In the genomic region with DNA sequence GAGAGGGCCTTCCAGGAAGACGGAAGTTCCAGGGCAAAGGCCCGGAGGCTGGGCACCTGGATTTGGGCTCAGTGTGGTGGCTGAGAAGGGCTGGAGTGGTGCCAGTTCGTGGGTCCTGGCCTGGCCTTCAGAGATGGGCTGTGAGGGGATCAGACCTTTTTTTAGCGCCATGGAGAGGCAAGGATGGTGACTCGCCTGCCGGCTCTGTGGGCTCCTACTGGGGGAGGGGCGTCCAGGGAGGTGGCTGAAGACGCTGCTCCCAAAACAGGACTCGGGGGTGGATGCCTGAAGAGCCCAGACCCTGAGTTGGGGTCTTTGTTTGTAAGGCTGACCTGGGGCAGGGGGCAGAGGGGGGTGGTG, we compare ENCODE assay signal across 28 cellular contexts.
DNase-seq lines count a peak whose midpoint lies in the region; ATAC-seq and TF ChIP-seq lines count a peak whose summit lies in the region.
"Had no signal": no experiment of that assay in that cellular context is flagged by ENCODE, and none has a peak within 500 bp of the region (broad histone marks: within the 10 kb centered on the region; RNA-seq: fewer than 3 reads in every experiment).

No MANE protein-coding gene starts in this region.

- H4K91ac ChIP-seq in mesenchymal stem cell (ENCODE audit: low read length) = no peak overlapping the region

- no peak overlapping the region for H2BK12ac ChIP-seq in mesenchymal stem cell (ENCODE audit: low read length in 2 of 2)

- H3K9ac ChIP-seq in SK-N-SH = no peak overlapping the region
- H3K9ac ChIP-seq in NT2/D1 (ENCODE audit: insufficient read length, low read depth) = peak overlapping the region; percentile 21
- no peak overlapping the region for H3K9ac ChIP-seq in mesenchymal stem cell (ENCODE audit: low read length)

- no peak overlapping the region for H3K14ac ChIP-seq in mesenchymal stem cell (ENCODE audit: low read length in 2 of 2)

- CTCF ChIA-PET in SK-N-SH (lab: Yijun Ruan, JAX) = interaction anchor here (1.3 to 1.6 kb wide), 2 partner anchors 24 to 42 kb away, joined by 3 read pairs; no protein-coding TSS in a partner anchor

- DNase-seq in SK-N-SH (peak; percentile 50), NT2/D1 (ENCODE audit: low read depth, low spot score) (no peak), mesenchymal stem cell (no peak), SKM-1 (lab: John Stamatoyannopoulos, UW; ENCODE audit: unreplicated experiment) (no peak), NCI-H2196 treated with DMSO at 0.1 percent for 48 hours (lab: John Stamatoyannopoulos, UW; ENCODE audit: unreplicated experiment) (no peak), cerebellar nuclear complex (lab: John Stamatoyannopoulos, UW) (no peak)
- DNase-seq: activated CD4-positive, alpha-beta memory T cell treated with anti-CD3 and anti-CD28 coated beads for 36 hours; activated CD4-positive, CD25-positive, alpha-beta regulatory T cell treated with anti-CD3 and anti-CD28 coated beads, Interleukin-2, amount 50 U/mL, for 72 hours; activated CD8-positive, alpha-beta memory T cell treated with anti-CD3 and anti-CD28 coated beads, Interleukin-2, amount 50 U/mL, for 48 hours; activated naive CD4-positive, alpha-beta T cell treated with anti-CD3 and anti-CD28 coated beads, Interleukin-2, amount 50 U/mL, for 16 hours; amygdala; CD8-positive, alpha-beta memory T cell; effector memory CD4-positive, alpha-beta T cell; foreskin fibroblast; heart right ventricle; NCI-H1092 treated with DMSO at 0.1 percent for 48 hours; NCI-H187 treated with DMSO at 0.1 percent for 48 hours; NCI-H2227 treated with DMSO at 0.1 percent for 48 hours; NCI-H69; nucleus accumbens; stimulated activated naive CD8-positive, alpha-beta T cell treated with anti-CD3 and anti-CD28 coated beads, Interleukin-15, Interleukin-2, amounts not matched to agents 100 U/mL and 50 U/mL, for 24 hours; testis had no signal

- no peaks in the 10 kb centered on the region for H4K20me1 ChIP-seq in SK-N-SH (ENCODE audit: insufficient read depth)

- H3F3A ChIP-seq in SK-N-SH (replicated peaks; ENCODE audit: insufficient read depth) = no peaks in the 10 kb centered on the region

- no peaks in the 10 kb centered on the region for H3K79me2 ChIP-seq in SK-N-SH (ENCODE audit: insufficient read depth)

- no peak for TF ChIP-seq CTCF in SK-N-SH (IDR thresholded peaks at IDR 0.05)

- H3K23ac ChIP-seq in mesenchymal stem cell (ENCODE audit: low read length in 2 of 2) = no peak overlapping the region

- H3K79me1 ChIP-seq in mesenchymal stem cell (replicated peaks; ENCODE audit: low read length, poor library complexity, severe bottlenecking) = no peaks in the 10 kb centered on the region

- H3K18ac ChIP-seq in mesenchymal stem cell (ENCODE audit: low read depth in 1 of 2, low read length in 2 of 2) = no peak overlapping the region

- no peak overlapping the region for H2BK5ac ChIP-seq in mesenchymal stem cell (ENCODE audit: low read depth, low read length, poor library complexity, severe bottlenecking)

- no peak overlapping the region for H2AK5ac ChIP-seq in mesenchymal stem cell (ENCODE audit: low read length, severe bottlenecking)

- H3K4me2 ChIP-seq in SK-N-SH = no peak overlapping the region
- H3K4me2 ChIP-seq in mesenchymal stem cell (ENCODE audit: low read length, poor library complexity, severe bottlenecking) = no peak overlapping the region

- H3K27ac ChIP-seq in SK-N-SH (ENCODE audit: low read depth in 2 of 2, low read length in 1 of 2) (no peak overlapping the region; a peak in 1 of 4 replicates), mesenchymal stem cell (ENCODE audit: low read length, poor library complexity, severe bottlenecking) (no peak overlapping the region)
- H3K27ac ChIP-seq: heart right ventricle, psoas muscle, SJCRH30, testis had no signal

- POLR2A ChIA-PET in SK-N-SH (lab: Yijun Ruan, JAX) = interaction anchor here (1.2 kb wide), 1 partner anchor 44 kb away, joined by 4 read pairs; no protein-coding TSS in a partner anchor

- H3K9me2 ChIP-seq in SK-N-SH = no peaks in the 10 kb centered on the region

- H3K4me3 ChIP-seq in SK-N-SH (ENCODE audit: low read depth in 2 of 2, low read length in 1 of 2) (no peak overlapping the region), NT2/D1 (ENCODE audit: insufficient read length, low read depth) (no peak overlapping the region), mesenchymal stem cell (ENCODE audit: insufficient read depth in 1 of 2, low read depth in 1 of 2, low read length in 2 of 2) (no peak overlapping the region)
- H3K4me3 ChIP-seq: heart right ventricle, psoas muscle, SJCRH30, testis had no signal

- ATAC-seq in SK-N-SH treated with all-trans-retinoic acid at 6 μM for 48 hours = no peak
- ATAC-seq in GM18867 (IDR thresholded peaks at IDR 0.05; ENCODE audit: unreplicated experiment) = no peak
- ATAC-seq: activated T-helper 17 cell treated with anti-CD3 and anti-CD28 coated beads, Interleukin-2, amount 50 U/mL, for 72 hours; left colon; psoas muscle; stimulated activated naive CD8-positive, alpha-beta T cell treated with anti-CD3 and anti-CD28 coated beads, Interleukin-15, Interleukin-2, amounts not matched to agents 100 U/mL and 50 U/mL, for 24 hours had no signal

- H3K36me3 ChIP-seq in SK-N-SH (replicated peaks in 1 of 2; ENCODE audit: control insufficient read depth in 1 of 2, insufficient read depth in 2 of 2, low read length in 1 of 2) (no peaks in the 10 kb centered on the region), NT2/D1 (ENCODE audit: insufficient read depth, insufficient read length, low read length) (no peaks in the 10 kb centered on the region), mesenchymal stem cell (ENCODE audit: control insufficient read depth in 1 of 2, insufficient read depth in 2 of 2, low read depth in 1 of 2, low read length in 2 of 2) (no peaks in the 10 kb centered on the region)
- H3K36me3 ChIP-seq: heart right ventricle, SJCRH30 had no signal

- H2AFZ ChIP-seq in SK-N-SH (ENCODE audit: low read depth) (no peak overlapping the region), mesenchymal stem cell (ENCODE audit: low read depth, low read length) (no peak overlapping the region)

- H3K27me3 ChIP-seq in SK-N-SH (ENCODE audit: insufficient read depth) (no peaks in the 10 kb centered on the region), NT2/D1 (ENCODE audit: insufficient read depth, insufficient read length) (no peaks in the 10 kb centered on the region), mesenchymal stem cell (ENCODE audit: control insufficient read depth in 1 of 2, insufficient read depth in 1 of 2, low read length in 2 of 2) (peaks cover 0 to 38% of the 10 kb centered on the region in 2 experiments)
- H3K27me3 ChIP-seq: heart right ventricle, testis had no signal

- peak overlapping the region; percentile 7 for H2BK15ac ChIP-seq in mesenchymal stem cell (ENCODE audit: low read depth, poor library complexity, severe bottlenecking)

- no peak for TF ChIP-seq RAD21 in SK-N-SH (IDR thresholded peaks at IDR 0.05; ENCODE audit: low read length)

- no peak overlapping the region for H2BK120ac ChIP-seq in mesenchymal stem cell (ENCODE audit: low read depth, low read length)

- H3K4me1 ChIP-seq in SK-N-SH (ENCODE audit: control insufficient read depth in 1 of 2, insufficient read depth in 2 of 2, low read depth in 1 of 2, low read length in 1 of 2) (peaks cover 0 to 32% of the 10 kb centered on the region in 2 experiments; a peak in 1 of 4 replicates), NT2/D1 (ENCODE audit: insufficient read depth, insufficient read length) (peaks cover 12% of the 10 kb centered on the region), mesenchymal stem cell (ENCODE audit: control insufficient read depth, insufficient read depth, low read depth, low read length) (peaks cover 4% of the 10 kb centered on the region)
- H3K4me1 ChIP-seq: psoas muscle, testis had no signal

- H3K9me3 ChIP-seq in SK-N-SH (no peaks in the 10 kb centered on the region), NT2/D1 (ENCODE audit: insufficient read depth, low read length) (peaks cover 4% of the 10 kb centered on the region; the same call in 1 of the 2 replicates), mesenchymal stem cell (ENCODE audit: control insufficient read depth, low read length) (no peaks in the 10 kb centered on the region)
- H3K9me3 ChIP-seq: heart right ventricle, psoas muscle, SJCRH30, testis had no signal

- H4K8ac ChIP-seq in mesenchymal stem cell (ENCODE audit: low read length) = peak overlapping the region; percentile 53

- 100% methylated on average over 1 of the region's 9 CpGs for WGBS in SK-N-SH (ENCODE audit: low lambda C conversion rate)
- 52% methylated on average over 9 of the region's 9 CpGs for WGBS in mesenchymal stem cell

- no peak overlapping the region for H3K4ac ChIP-seq in mesenchymal stem cell (ENCODE audit: low read depth in 1 of 2, low read length in 2 of 2)

- TF ChIP-seq EP300 in SK-N-SH (IDR thresholded peaks at IDR 0.05; ENCODE audit: borderline replicate concordance in 1 of 2, low read depth in 1 of 2, low read length in 1 of 2) = no peak

TF ChIP-seq in SK-N-SH, 30 proteins besides CTCF, POLR2A, EP300 and RAD21 (continues in another document):
- TF ChIP-seq FOSL2 (IDR thresholded peaks at IDR 0.05; ENCODE audit: borderline replicate concordance, low read depth) (no peak), NRF1 (IDR thresholded peaks at IDR 0.05; ENCODE audit: low read depth, low read length) (no peak), MEF2A (IDR thresholded peaks at IDR 0.05; ENCODE audit: borderline replicate concordance, low read depth) (no peak), IRF3 (IDR thresholded peaks at IDR 0.05; ENCODE audit: low read depth, low read length) (no peak)

TF ChIP-seq in SK-N-SH treated with all-trans-retinoic acid at 6 μM for 48 hours, 23 proteins besides CTCF, POLR2A, EP300 and RAD21 (continues in another document):
- TF ChIP-seq ZNF70 (CRISPR knock-in tag; IDR thresholded peaks at IDR 0.05) (no peak), GLIS3 (CRISPR knock-in tag; IDR thresholded peaks at IDR 0.05) (no peak), ZFP30 (CRISPR knock-in tag; IDR thresholded peaks at IDR 0.05) (no peak), SNAI2 (CRISPR knock-in tag; IDR thresholded peaks at IDR 0.05) (no peak)
- TF ChIP-seq, protein P1, sequence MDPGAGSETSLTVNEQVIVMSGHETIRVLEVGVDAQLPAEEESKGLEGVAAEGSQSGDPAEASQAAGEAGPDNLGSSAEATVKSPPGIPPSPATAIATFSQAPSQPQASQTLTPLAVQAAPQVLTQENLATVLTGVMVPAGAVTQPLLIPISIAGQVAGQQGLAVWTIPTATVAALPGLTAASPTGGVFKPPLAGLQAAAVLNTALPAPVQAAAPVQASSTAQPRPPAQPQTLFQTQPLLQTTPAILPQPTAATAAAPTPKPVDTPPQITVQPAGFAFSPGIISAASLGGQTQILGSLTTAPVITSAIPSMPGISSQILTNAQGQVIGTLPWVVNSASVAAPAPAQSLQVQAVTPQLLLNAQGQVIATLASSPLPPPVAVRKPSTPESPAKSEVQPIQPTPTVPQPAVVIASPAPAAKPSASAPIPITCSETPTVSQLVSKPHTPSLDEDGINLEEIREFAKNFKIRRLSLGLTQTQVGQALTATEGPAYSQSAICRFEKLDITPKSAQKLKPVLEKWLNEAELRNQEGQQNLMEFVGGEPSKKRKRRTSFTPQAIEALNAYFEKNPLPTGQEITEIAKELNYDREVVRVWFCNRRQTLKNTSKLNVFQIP (CRISPR knock-in tag; IDR thresholded peaks at IDR 0.05; ENCODE audit: borderline replicate concordance, low read depth) = no peak
